In genomic region chr18:43420950-43421349, GRCh38 we compare ENCODE assay signal across 16 cellular contexts.
DNase-seq lines count a peak whose midpoint lies in the region; ATAC-seq and TF ChIP-seq lines count a peak whose summit lies in the region.
"Had no signal": no experiment of that assay in that cellular context is flagged by ENCODE, and none has a peak within 500 bp of the region (broad histone marks: within the 10 kb centered on the region; RNA-seq: fewer than 3 reads in every experiment).

No MANE protein-coding gene starts in this region.

- TF ChIP-seq CTCF in C4-2B (conservative IDR thresholded peaks at IDR 0.05): peak; percentile 43
- TF ChIP-seq CTCF in esophagus squamous epithelium (IDR thresholded peaks at IDR 0.05): no peak

- in situ Hi-C loops in HAP-1 (cut with MboI; ENCODE audit: low sequenced_read_pairs): no loop called here

- TF ChIP-seq POLR2A in esophagus squamous epithelium (IDR thresholded peaks at IDR 0.05): no peak

- no peak overlapping the region for H3K9ac ChIP-seq in SK-N-MC (ENCODE audit: insufficient read length)

- no peaks in the 10 kb centered on the region for H3K27me3 ChIP-seq in HAP-1 (ENCODE audit: low read depth)
- no peaks in the 10 kb centered on the region for H3K27me3 ChIP-seq in iPS DF 6.9 (ENCODE audit: control insufficient read depth, insufficient read depth, low read length)
- H3K27me3 ChIP-seq in esophagus squamous epithelium: no peaks in the 10 kb centered on the region
- H3K27me3 ChIP-seq: colonic mucosa, right lobe of liver, SJCRH30 had no signal

- H3K9me3 ChIP-seq in HAP-1 (no peaks in the 10 kb centered on the region), SK-N-MC (ENCODE audit: low read depth, low read length) (no peaks in the 10 kb centered on the region), iPS DF 6.9 (ENCODE audit: control insufficient read depth, insufficient read depth, low read length) (no peaks in the 10 kb centered on the region; the same call in 1 of the 2 replicates), esophagus squamous epithelium (no peaks in the 10 kb centered on the region)
- H3K9me3 ChIP-seq: colonic mucosa, right lobe of liver, SJCRH30 had no signal

- WGBS in iPS DF 6.9 (ENCODE audit: insufficient coverage, insufficient read length): no CpG with 5 or more reads among the region's 2 CpGs
- WGBS in esophagus squamous epithelium, 2 donors: 45 to 47% methylated on average over 2 of the region's 2 CpGs

- intact Hi-C loops in esophagus squamous epithelium (cut with DNase I): no loop called here

- no peak overlapping the region for H3K27ac ChIP-seq in C4-2B
- H3K27ac ChIP-seq in SK-N-MC: no peak overlapping the region
- no peak overlapping the region for H3K27ac ChIP-seq in iPS DF 6.9 (ENCODE audit: low read length)
- no peak overlapping the region for H3K27ac ChIP-seq in esophagus squamous epithelium
- H3K27ac ChIP-seq: colonic mucosa, right lobe of liver, SJCRH30, VCaP had no signal

- H3K36me3 ChIP-seq in HAP-1 (replicated peaks) (no peaks in the 10 kb centered on the region), SK-N-MC (ENCODE audit: insufficient read depth, low read length) (no peaks in the 10 kb centered on the region), iPS DF 6.9 (ENCODE audit: control insufficient read depth, insufficient read depth, low read length) (no peaks in the 10 kb centered on the region), esophagus squamous epithelium (no peaks in the 10 kb centered on the region)
- H3K36me3 ChIP-seq: colonic mucosa, right lobe of liver, SJCRH30 had no signal

- H3K4me1 ChIP-seq in HAP-1 (peaks cover 8% of the 10 kb centered on the region), iPS DF 6.9 (ENCODE audit: control insufficient read depth, insufficient read depth, low read length) (no peaks in the 10 kb centered on the region), esophagus squamous epithelium (no peaks in the 10 kb centered on the region)
- H3K4me1 ChIP-seq: colonic mucosa, right lobe of liver, SJCRH30 had no signal

- H3K4me3 ChIP-seq in HAP-1 (no peak overlapping the region), SK-N-MC (no peak overlapping the region), iPS DF 6.9 (ENCODE audit: low read length) (no peak overlapping the region), esophagus squamous epithelium (no peak overlapping the region)
- H3K4me3 ChIP-seq: colonic mucosa, right lobe of liver, SJCRH30 had no signal

- DNase-seq in HAP-1 (ENCODE audit: low spot score in 2 of 2) (peak; percentile 64 to 89), SK-N-MC (ENCODE audit: low read depth, low spot score) (peak; percentile 12), iPS DF 6.9 (ENCODE audit: low read depth, low spot score) (peak; percentile 22), esophagus squamous epithelium (lab: John Stamatoyannopoulos, UW) (no peak), NCI-H2029 treated with DMSO at 0.1 percent for 48 hours (lab: John Stamatoyannopoulos, UW) (no peak)
- DNase-seq: activated naive CD8-positive, alpha-beta T cell treated with anti-CD3 and anti-CD28 coated beads, Interleukin-2, amount 10 ng/mL, durations not matched to agents 7 days and 5 days; colonic mucosa; immature natural killer cell; NCI-H1105 treated with DMSO at 0.1 percent for 48 hours; NCI-H524 treated with DMSO at 0.1 percent for 48 hours; right lobe of liver had no signal

- ATAC-seq in GM18858 (IDR thresholded peaks at IDR 0.05; ENCODE audit: unreplicated experiment): no peak
- no peak for ATAC-seq in HG03280 (IDR thresholded peaks at IDR 0.05; ENCODE audit: unreplicated experiment)
- ATAC-seq: right lobe of liver had no signal

Comparison
In these comparisons a context has a peak if more than half of its experiments do, and no peak if none do; other contexts are left out.
1. DNase-seq: peak in HAP-1 (2 of 2), SK-N-MC (single experiment) and iPS DF 6.9 (single experiment); none in esophagus squamous epithelium (single experiment) and NCI-H2029 treated with DMSO at 0.1 percent for 48 hours (single experiment).